In genomic region chr5:141320225-141321169, GRCh38 we compare ENCODE assay signal across 8 cellular contexts. TPM values are rescaled to one million over a fixed set of nuclear protein-coding genes. Genes with fewer than 3 reads are reported as not detected.
A peak's percentile ranks its signal among the peaks of the same experiment; 100 is the strongest.
DNase-seq lines count a peak whose midpoint lies in the region; ATAC-seq and TF ChIP-seq lines count a peak whose summit lies in the region.

TSS of gene TAF7 (minus strand) at chr5:141320784. CDS start at chr5:141320044, 740 bp downstream.

- DNase-seq in Calu3 (peak; percentile 96), HUDEP-2 (lab: John Stamatoyannopoulos, UW; ENCODE audit: unreplicated experiment in 76 of 76) (peak in 75 of 76 experiments; percentile 37 to 93 (median 78)), NOMO-1 treated with dmso at 0.1 percent for 144 hours (lab: John Stamatoyannopoulos, UW; ENCODE audit: unreplicated experiment) (peak; percentile 80), mesendoderm (peak; percentile 97)
- peak; percentile 79 to 81 (median 80) for DNase-seq in activated CD8-positive, alpha-beta memory T cell treated with anti-CD3 and anti-CD28 coated beads for 48 hours (ENCODE audit: low read depth in 2 of 3, low spot score in 2 of 3)
- DNase-seq in stimulated activated CD8-positive, alpha-beta memory T cell treated with anti-CD3 and anti-CD28 coated beads, Interleukin-15, amount 100 ng/mL, for 1 hour (ENCODE audit: low read depth): peak; percentile 81

- peaks cover 10% of the 10 kb centered on the region for H3K79me1 ChIP-seq in mesendoderm (ENCODE audit: low read length)

- BruUV-seq in Calu3 (replicated peaks; lab: Mats Ljungman, UMichigan): TSS peak; percentile 79

- H2BK120ac ChIP-seq in mesendoderm (ENCODE audit: low read depth, low read length): no peak within 1 kb of the TSS

- peak within 1 kb of the TSS; percentile 100 for H3K4me3 Mint-ChIP-seq in Calu3 (ENCODE audit: low read depth, unreplicated experiment)

- peaks cover 8% of the 10 kb centered on the region for H3K4me1 Mint-ChIP-seq in Calu3 (ENCODE audit: low read depth, unreplicated experiment)

- H3K27me3 Mint-ChIP-seq in Calu3 (ENCODE audit: unreplicated experiment): no peaks in the 10 kb centered on the region

- intact Hi-C loops in Calu3 (cut with micrococcal nuclease; ENCODE audit: unreplicated experiment): loop anchor here (2.0 kb wide), 1 partner anchor 238 kb away; no protein-coding TSS in a partner anchor

- peaks cover 60% of the 10 kb centered on the region for H3K36me3 Mint-ChIP-seq in Calu3 (ENCODE audit: insufficient read depth, unreplicated experiment)

- H3K23ac ChIP-seq in mesendoderm (ENCODE audit: low read length): no peak within 1 kb of the TSS

- peaks cover 23% of the 10 kb centered on the region for H3K9me3 ChIP-seq in endocrine pancreas (ENCODE audit: control insufficient read depth, low read length)

- H3K18ac ChIP-seq in mesendoderm (ENCODE audit: low read length): peak within 1 kb of the TSS; percentile 85

- no CpG with 5 or more reads among the region's 67 CpGs for WGBS in mesendoderm (ENCODE audit: extremely low coverage, insufficient coverage, low lambda C conversion rate)

- CTCF ChIA-PET in Calu3 (lab: Charles Lee): interaction anchor here (0.6 to 2.3 kb wide), 8 partner anchors 10 to 247 kb away, joined by 3 to 8 read pairs (median 5); partner anchors contain the start of genes PCDHB14, PCDHGA1 and PCDHGA9

- H3K4me3 ChIP-seq in endocrine pancreas (ENCODE audit: control insufficient read depth, insufficient read depth, low read length) (peak within 1 kb of the TSS; percentile 84), mesendoderm (ENCODE audit: low read length) (peak within 1 kb of the TSS; percentile 94)

- H4K5ac ChIP-seq in mesendoderm (ENCODE audit: low read length): peak within 1 kb of the TSS; percentile 84

- peak; percentile 86 for TF ChIP-seq CTCF in Calu3 (IDR thresholded peaks at IDR 0.05; ENCODE audit: unreplicated experiment)

- peak within 1 kb of the TSS; percentile 100 for H3K27ac Mint-ChIP-seq in Calu3 (ENCODE audit: unreplicated experiment)

- H3K9ac ChIP-seq in endocrine pancreas (ENCODE audit: control insufficient read depth, insufficient read depth, low read length) (peak within 1 kb of the TSS; percentile 85), mesendoderm (ENCODE audit: low read length) (peak within 1 kb of the TSS; percentile 98)

- H2BK15ac ChIP-seq in mesendoderm (replicated peaks; ENCODE audit: low read depth): no peak within 1 kb of the TSS

- no peaks in the 10 kb centered on the region for H3K4me1 ChIP-seq in endocrine pancreas (ENCODE audit: control insufficient read depth, insufficient read depth, low read length)
- H3K4me1 ChIP-seq in mesendoderm (ENCODE audit: control insufficient read depth, low read depth, low read length): no peaks in the 10 kb centered on the region

- H3K27ac ChIP-seq in mesendoderm (ENCODE audit: low read depth, low read length): peak within 1 kb of the TSS; percentile 77

- peaks cover 19% of the 10 kb centered on the region for H3K79me2 ChIP-seq in mesendoderm (ENCODE audit: control insufficient read depth, insufficient read depth, low read length)

- H3K27me3 ChIP-seq in endocrine pancreas (ENCODE audit: control insufficient read depth, insufficient read depth, low read length) (no peaks in the 10 kb centered on the region), mesendoderm (ENCODE audit: insufficient read depth, low read length, poor library complexity) (no peaks in the 10 kb centered on the region)

- no peak within 1 kb of the TSS for H2AK5ac ChIP-seq in mesendoderm (ENCODE audit: low read length)

- H3K36me3 ChIP-seq in endocrine pancreas (ENCODE audit: control insufficient read depth, insufficient read depth, low read length) (peaks cover 20% of the 10 kb centered on the region), mesendoderm (ENCODE audit: control insufficient read depth, insufficient read depth, low read length) (peaks cover 4% of the 10 kb centered on the region)

- H3K9me3 Mint-ChIP-seq in Calu3 (ENCODE audit: low read depth, unreplicated experiment): peaks cover 18% of the 10 kb centered on the region

- ATAC-seq in GM21367 (IDR thresholded peaks at IDR 0.05; ENCODE audit: unreplicated experiment): peak; percentile 90

- H3K4me2 ChIP-seq in mesendoderm (ENCODE audit: low read length): peak within 1 kb of the TSS; percentile 86

- H3K4ac ChIP-seq in mesendoderm (ENCODE audit: low read depth, low read length): peak within 1 kb of the TSS; percentile 73

- H4K8ac ChIP-seq in mesendoderm (ENCODE audit: low read depth, low read length): peak within 1 kb of the TSS; percentile 79

- H2BK5ac ChIP-seq in mesendoderm (ENCODE audit: low read length): peak within 1 kb of the TSS; percentile 59

- H3K56ac ChIP-seq in mesendoderm (ENCODE audit: low read length): peak within 1 kb of the TSS; percentile 96

RNA-seq across cellular contexts. Expression of gene TAF7, which starts in this region (rescaled TPM):
- total RNA-seq in Calu3 (2022): 73.2 and 79.6 TPM in 2 replicates
- polyA plus RNA-seq in mesendoderm (2013, experiment 1 of 2): 112 TPM
- polyA plus RNA-seq in mesendoderm (2013, experiment 2 of 2): 110 TPM

Comparison
In these comparisons a context has a peak if more than half of its experiments do, and no peak if none do; other contexts are left out.
1. Peak in every context shown above with its lines: DNase-seq, ATAC-seq, H3K4me3 ChIP-seq and H3K27ac ChIP-seq.